In the genomic region with DNA sequence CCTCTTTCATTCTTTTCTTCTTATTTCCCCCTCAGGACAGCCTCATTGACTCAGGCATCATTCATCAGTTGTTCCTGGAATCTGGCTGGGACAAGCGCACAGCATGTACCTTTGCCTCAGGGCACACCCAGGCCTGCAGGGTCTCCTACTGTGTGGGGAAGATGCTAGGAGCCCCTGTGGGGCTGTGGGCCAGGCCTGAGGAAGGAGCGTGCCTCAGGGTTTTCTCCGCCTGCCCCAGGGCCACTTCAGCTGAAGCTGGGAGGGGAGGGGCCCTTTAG, we compare ENCODE assay signal across 15 cellular contexts. TPM values are rescaled to one million over a fixed set of nuclear protein-coding genes. Genes with fewer than 3 reads are reported as not detected.
DNase-seq lines count a peak whose midpoint lies in the region; ATAC-seq and TF ChIP-seq lines count a peak whose summit lies in the region.
"Had no signal": no experiment of that assay in that cellular context is flagged by ENCODE, and none has a peak within 500 bp of the region (broad histone marks: within the 10 kb centered on the region; RNA-seq: fewer than 3 reads in every experiment).

No MANE protein-coding gene starts in this region.

- no peak overlapping the region for H3K27ac Mint-ChIP-seq in activated T-cell treated with anti-CD3 and anti-CD28 coated beads, Interleukin-2, amount 50 U/mL, for 72 hours
- H3K27ac Mint-ChIP-seq: memory B cell had no signal

- no peaks in the 10 kb centered on the region for H3K27me3 ChIP-seq in RWPE2 (ENCODE audit: insufficient read depth, poor library complexity, severe bottlenecking)
- H3K27me3 ChIP-seq in uterus = no peaks in the 10 kb centered on the region
- H3K27me3 ChIP-seq: heart left ventricle, stomach had no signal

- H3K9me3 ChIP-seq in RWPE2 (ENCODE audit: severe bottlenecking) = no peaks in the 10 kb centered on the region
- no peaks in the 10 kb centered on the region for H3K9me3 ChIP-seq in uterus
- H3K9me3 ChIP-seq: heart left ventricle, stomach had no signal

- H3K4me1 Mint-ChIP-seq in activated T-cell treated with anti-CD3 and anti-CD28 coated beads, Interleukin-2, amount 50 U/mL, for 72 hours (ENCODE audit: low read depth) = no peaks in the 10 kb centered on the region
- H3K4me1 Mint-ChIP-seq: activated naive CD8-positive, alpha-beta T cell treated with anti-CD3 and anti-CD28 coated beads for 36 hours; memory B cell had no signal

- H3K4me3 ChIP-seq in RWPE2 (ENCODE audit: severe bottlenecking) = no peak overlapping the region
- H3K4me3 ChIP-seq in uterus = no peak overlapping the region
- H3K4me3 ChIP-seq: heart left ventricle, stomach had no signal

- DNase-seq in Right ventricle myocardium inferior (ENCODE audit: missing footprints) (peak; percentile 40), Right ventricle myocardium superior (no peak), RWPE2 (ENCODE audit: low spot score) (peak; percentile 80), iPS-NIHi11 (ENCODE audit: low spot score) (peak; percentile 30), uterus (no peak), RKO (ENCODE audit: low spot score) (no peak)
- no peak for DNase-seq in activated T-cell treated with anti-CD3 and anti-CD28 coated beads, Interleukin-2, amount 50 U/mL, for 72 hours
- DNase-seq: activated naive CD8-positive, alpha-beta T cell treated with anti-CD3 and anti-CD28 coated beads for 36 hours; activated T-cell treated with anti-CD3 and anti-CD28 coated beads, Interleukin-2, amount 50 U/mL, for 4 hours; NCI-H187; NCI-H446 treated with DMSO at 0.1 percent for 48 hours; stomach had no signal

- TF ChIP-seq POLR2A in uterus (IDR thresholded peaks at IDR 0.05) = no peak

- no peak overlapping the region for H3K4me3 Mint-ChIP-seq in activated T-cell treated with anti-CD3 and anti-CD28 coated beads, Interleukin-2, amount 50 U/mL, for 72 hours
- H3K4me3 Mint-ChIP-seq: activated naive CD8-positive, alpha-beta T cell treated with anti-CD3 and anti-CD28 coated beads for 36 hours; activated T-cell treated with anti-CD3 and anti-CD28 coated beads, Interleukin-2, amount 50 U/mL, for 4 hours; memory B cell had no signal

- peaks cover 27% of the 10 kb centered on the region for H3K4me1 ChIP-seq in RWPE2 (ENCODE audit: insufficient read depth, poor library complexity, severe bottlenecking)
- H3K4me1 ChIP-seq in uterus = no peaks in the 10 kb centered on the region
- H3K4me1 ChIP-seq: heart left ventricle had no signal

- intact Hi-C loops in Right ventricle myocardium inferior (cut with DNase I) (no loop called here), Right ventricle myocardium superior (cut with DNase I) (no loop called here), uterus (cut with DNase I; ENCODE audit: low total_unique reads) (no loop called here)

- no peaks in the 10 kb centered on the region for H3K27me3 Mint-ChIP-seq in activated T-cell treated with anti-CD3 and anti-CD28 coated beads, Interleukin-2, amount 50 U/mL, for 72 hours (ENCODE audit: low read depth)
- H3K27me3 Mint-ChIP-seq: activated naive CD8-positive, alpha-beta T cell treated with anti-CD3 and anti-CD28 coated beads for 36 hours; memory B cell had no signal

- H3K36me3 Mint-ChIP-seq in activated T-cell treated with anti-CD3 and anti-CD28 coated beads, Interleukin-2, amount 50 U/mL, for 72 hours (ENCODE audit: insufficient read depth in 2 of 2) = no peaks in the 10 kb centered on the region
- H3K36me3 Mint-ChIP-seq: activated naive CD8-positive, alpha-beta T cell treated with anti-CD3 and anti-CD28 coated beads for 36 hours had no signal

- no peaks in the 10 kb centered on the region for H3K9me3 Mint-ChIP-seq in activated T-cell treated with anti-CD3 and anti-CD28 coated beads, Interleukin-2, amount 50 U/mL, for 72 hours
- H3K9me3 Mint-ChIP-seq: activated naive CD8-positive, alpha-beta T cell treated with anti-CD3 and anti-CD28 coated beads for 36 hours; activated T-cell treated with anti-CD3 and anti-CD28 coated beads, Interleukin-2, amount 50 U/mL, for 4 hours; memory B cell had no signal

- H3K27ac ChIP-seq in RWPE2 (ENCODE audit: poor library complexity, severe bottlenecking) (peak overlapping the region; percentile 92), uterus (no peak overlapping the region)
- H3K27ac ChIP-seq: heart left ventricle, stomach had no signal

- ATAC-seq in Right ventricle myocardium inferior (no peak), Right ventricle myocardium superior (ENCODE audit: poor library complexity) (no peak), RWPE2 (ENCODE audit: low read depth) (peak; percentile 47), GM19023 (IDR thresholded peaks at IDR 0.05; ENCODE audit: unreplicated experiment) (no peak)
- no peak for ATAC-seq in activated T-cell treated with anti-CD3 and anti-CD28 coated beads, Interleukin-2, amount 50 U/mL, for 72 hours (replicated peaks in 1 of 2)
- ATAC-seq: activated T-cell treated with anti-CD3 and anti-CD28 coated beads, Interleukin-2, amount 50 U/mL, for 4 hours; heart left ventricle had no signal

- TF ChIP-seq CTCF in RWPE2 (IDR thresholded peaks at IDR 0.05; ENCODE audit: poor library complexity, severe bottlenecking) (no peak), uterus (IDR thresholded peaks at IDR 0.05) (no peak)

- peaks cover 14% of the 10 kb centered on the region for H3K36me3 ChIP-seq in RWPE2 (ENCODE audit: low read depth)
- no peaks in the 10 kb centered on the region for H3K36me3 ChIP-seq in uterus

RNA-seq across cellular contexts. Expression of a gene that starts 7.8 kb away (rescaled TPM):
- 0.89 TPM for total RNA-seq in Right ventricle myocardium inferior
- 0.54 TPM for total RNA-seq in Right ventricle myocardium superior
- total RNA-seq in uterus = 1 to 10 TPM in 2 of 4 donors, not detected in 2; 1.6 to 5.4 TPM
- 1 to 10 TPM; 3.0 to 3.1 TPM for total RNA-seq in activated T-cell treated with anti-CD3 and anti-CD28 coated beads, Interleukin-2, amount 50 U/mL, for 72 hours

RNA-seq across cellular contexts. Expression of a gene that starts 14.8 kb away (rescaled TPM):
- 36.9 TPM for total RNA-seq in Right ventricle myocardium inferior
- total RNA-seq in Right ventricle myocardium superior = 34.8 TPM
- 100 to 1,000 TPM in 1 of 4 donors, 10 to 100 TPM in 3; 49.2 to 294 (median 77.1) TPM for total RNA-seq in uterus
- total RNA-seq in activated T-cell treated with anti-CD3 and anti-CD28 coated beads, Interleukin-2, amount 50 U/mL, for 72 hours = 10 to 100 TPM; 82.8 to 91.7 TPM

RNA-seq across cellular contexts. Expression of a gene that starts 16.8 kb away (rescaled TPM):
- 4.1 TPM for total RNA-seq in Right ventricle myocardium inferior
- 2.3 TPM for total RNA-seq in Right ventricle myocardium superior
- total RNA-seq in uterus = 1 to 10 TPM in 3 of 4 donors, under 1 TPM in 1; 0.29 to 5.1 (median 1.8) TPM
- not detected for total RNA-seq in activated T-cell treated with anti-CD3 and anti-CD28 coated beads, Interleukin-2, amount 50 U/mL, for 72 hours
- total RNA-seq: activated T-cell treated with anti-CD3 and anti-CD28 coated beads, Interleukin-2, amount 50 U/mL, for 4 hours had no signal

RNA-seq across cellular contexts. Expression of a gene that starts 20.2 kb away (rescaled TPM):
- total RNA-seq in Right ventricle myocardium inferior (12.5 TPM), Right ventricle myocardium superior (11.0 TPM), uterus (10 to 100 TPM; 10.2 to 57.9 (median 27.3) TPM)
- 10 to 100 TPM; 29.8 to 31.0 TPM for total RNA-seq in activated T-cell treated with anti-CD3 and anti-CD28 coated beads, Interleukin-2, amount 50 U/mL, for 72 hours

RNA-seq across cellular contexts. Expression of a gene that starts 23.0 kb away (rescaled TPM):
- total RNA-seq in Right ventricle myocardium inferior (9.8 TPM), Right ventricle myocardium superior (7.7 TPM), uterus (10 to 100 TPM; 10.9 to 35.4 (median 20.5) TPM)
- 10 to 100 TPM; 31.9 to 34.3 TPM for total RNA-seq in activated T-cell treated with anti-CD3 and anti-CD28 coated beads, Interleukin-2, amount 50 U/mL, for 72 hours

Comparison
In these comparisons a context has a peak if more than half of its experiments do, and no peak if none do; other contexts are left out.
1. DNase-seq: peak in Right ventricle myocardium inferior (single experiment), RWPE2 (single experiment) and iPS-NIHi11 (single experiment); none in Right ventricle myocardium superior (single experiment), uterus (0 of 2), RKO (single experiment) and activated T-cell treated with anti-CD3 and anti-CD28 coated beads, Interleukin-2, amount 50 U/mL, for 72 hours (0 of 2).